Comparison of ENCODE assay signal across 29 cellular contexts in the genomic region with DNA sequence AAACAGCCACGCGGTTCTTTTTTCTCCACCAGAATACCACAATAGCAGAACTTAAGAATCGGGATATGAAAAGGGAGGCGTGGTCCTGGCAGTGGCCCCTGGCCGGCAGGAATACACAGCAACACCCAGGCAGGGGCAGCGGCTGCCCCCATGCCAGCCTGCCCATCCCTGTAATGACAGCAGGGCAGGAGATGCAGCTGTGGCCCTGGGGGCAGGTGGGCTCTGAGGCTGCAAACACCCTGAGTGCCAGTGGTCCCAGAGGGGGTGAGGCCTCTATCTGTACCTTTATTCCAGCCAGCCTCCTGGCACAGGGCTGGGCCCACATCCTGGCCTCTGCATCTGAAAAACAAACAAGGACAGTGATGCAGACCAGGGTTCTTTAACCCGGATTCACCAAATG. TPM values are rescaled to one million over a fixed set of nuclear protein-coding genes. Genes with fewer than 3 reads are reported as not detected.
DNase-seq lines count a peak whose midpoint lies in the region; ATAC-seq, FAIRE-seq and TF ChIP-seq lines count a peak whose summit lies in the region.
"Had no signal": no experiment of that assay in that cellular context is flagged by ENCODE, and none has a peak within 500 bp of the region (broad histone marks: within the 10 kb centered on the region; RNA-seq: fewer than 3 reads in every experiment).

No MANE protein-coding gene starts in this region.

- H3K4me2 ChIP-seq in BLaER1 treated with 17β-estradiol and CSF1 and Interleukin-3, amounts not matched to agents 10 nM and 100 nM, result peak overlapping the region; percentile 89 to 100 (median 98); a peak in 21 of 22 replicates
- H3K4me2 ChIP-seq in K562 (ENCODE audit: insufficient read depth, low read length), result no peak overlapping the region

- H3K9me3 ChIP-seq in BLaER1 treated with 17β-estradiol and CSF1 and Interleukin-3, amounts not matched to agents 10 nM and 100 nM (replicated peaks in 1 of 11), result no peaks in the 10 kb centered on the region
- H3K9me3 ChIP-seq in K562 (replicated peaks; ENCODE audit: control insufficient read depth, insufficient read depth, low read depth, low read length), result no peaks in the 10 kb centered on the region
- no peaks in the 10 kb centered on the region for H3K9me3 ChIP-seq in adrenal gland (replicated peaks in 1 of 3)

- H3K79me2 ChIP-seq in K562 (ENCODE audit: control insufficient read depth, insufficient read depth, low read length), result peaks cover 63% of the 10 kb centered on the region

- peaks cover 66 to 84% (median 80%) of the 10 kb centered on the region in 10 experiments for H3K4me1 ChIP-seq in BLaER1 treated with 17β-estradiol and CSF1 and Interleukin-3, amounts not matched to agents 10 nM and 100 nM
- H3K4me1 ChIP-seq in K562 (replicated peaks in 1 of 2; ENCODE audit: control insufficient read depth in 2 of 2, insufficient read depth in 2 of 2, low read length in 2 of 2) (peaks cover 21 to 87% of the 10 kb centered on the region in 2 experiments; a peak in 4 of 5 replicates), adrenal gland (replicated peaks in 1 of 2) (peaks cover 21 to 29% of the 10 kb centered on the region in 2 donors)

- peaks cover 57 to 75% (median 71%) of the 10 kb centered on the region in 11 experiments for H3K36me3 ChIP-seq in BLaER1 treated with 17β-estradiol and CSF1 and Interleukin-3, amounts not matched to agents 10 nM and 100 nM
- H3K36me3 ChIP-seq in K562 (ENCODE audit: control insufficient read depth, insufficient read depth, low read length), result peaks cover 67% of the 10 kb centered on the region
- peaks cover 0 to 41% of the 10 kb centered on the region in 2 donors for H3K36me3 ChIP-seq in adrenal gland (replicated peaks in 1 of 2)

- 94% methylated on average over 5 of the region's 7 CpGs for WGBS in K562 (ENCODE audit: insufficient coverage, low coverage, missing lambda C conversion rate)
- WGBS in adrenal gland, 4 donors, result 79 to 88% (median 82%) methylated on average over 7 of the region's 7 CpGs

- POLR2A ChIA-PET in RWPE1 (lab: Yijun Ruan, JAX; ENCODE audit: low non-redundant PET) (no interaction called here), K562 (lab: Yijun Ruan, JAX) (interaction anchor here (1.2 to 5.3 kb wide), 2 partner anchors 9 to 12 kb away, joined by 6 to 44 read pairs; a partner anchor contains a TSS)

- H3K4me3 ChIP-seq in BLaER1 treated with 17β-estradiol and CSF1 and Interleukin-3, amounts not matched to agents 10 nM and 100 nM, result peak overlapping the region in 7 of 10 experiments; percentile 38 to 99 (median 93); a peak in 9 of 20 replicates
- H3K4me3 ChIP-seq in K562, result no peak overlapping the region
- H3K4me3 ChIP-seq in adrenal gland, result no peak overlapping the region

- TF ChIP-seq POLR2A in K562 (conservative IDR thresholded peaks at IDR 0.05) (no peak), adrenal gland (IDR thresholded peaks at IDR 0.05) (no peak)

- ATAC-seq in K562 (no peak), GM19351 (IDR thresholded peaks at IDR 0.05; ENCODE audit: unreplicated experiment) (no peak)
- ATAC-seq: activated CD4-positive, CD25-positive, alpha-beta regulatory T cell treated with anti-CD3 and anti-CD28 coated beads, Interleukin-2, amount 50 U/mL, for 24 hours; CD8-positive, alpha-beta T cell; right cardiac atrium had no signal

- H3K9me1 ChIP-seq in K562 (ENCODE audit: control insufficient read depth, insufficient read depth, low read length), result peaks cover 2% of the 10 kb centered on the region

- peaks cover 81 to 91% (median 85%) of the 10 kb centered on the region in 11 experiments for H4K20me1 ChIP-seq in BLaER1 treated with 17β-estradiol and CSF1 and Interleukin-3, amounts not matched to agents 10 nM and 100 nM
- peaks cover 53% of the 10 kb centered on the region for H4K20me1 ChIP-seq in K562 (replicated peaks; ENCODE audit: control insufficient read depth, insufficient read depth, low read length)

- intact Hi-C loops in K562 (cut with micrococcal nuclease), result no loop called here
- intact Hi-C loops in adrenal gland (cut with DNase I), result no loop called here

- CTCF ChIA-PET in RWPE1 (lab: Yijun Ruan, JAX), result interaction anchor here (1.4 kb wide), 1 partner anchor 30 kb away, joined by 7 read pairs; no protein-coding TSS in a partner anchor
- CTCF ChIA-PET in K562 (lab: Yijun Ruan, JAX; ENCODE audit: low intra/inter-chr PET ratio), result no interaction called here

- FAIRE-seq in K562 (lab: Jason Lieb, UNC), result no peak
- FAIRE-seq: GM18507 had no signal

- TF ChIP-seq CTCF in 22Rv1 (IDR thresholded peaks at IDR 0.05) (no peak), RWPE1 (conservative IDR thresholded peaks at IDR 0.05; ENCODE audit: low read depth) (no peak), K562 (IDR thresholded peaks at IDR 0.05 in 2 of 3, conservative IDR thresholded peaks at IDR 0.05 in 1 of 3; ENCODE audit: insufficient read depth in 2 of 3, low read depth in 1 of 3, low read length in 3 of 3) (no peak), adrenal gland (IDR thresholded peaks at IDR 0.05) (no peak)

- peak overlapping the region in 10 of 11 experiments; percentile 18 to 98 (median 95); a peak in 13 of 22 replicates for H3K9ac ChIP-seq in BLaER1 treated with 17β-estradiol and CSF1 and Interleukin-3, amounts not matched to agents 10 nM and 100 nM
- peak overlapping the region in 1 of 2 experiments; percentile 80; a peak in 2 of 4 replicates for H3K9ac ChIP-seq in K562 (ENCODE audit: insufficient read depth in 1 of 2, low read depth in 2 of 2, low read length in 2 of 2)

- DNase-seq in RWPE1 (ENCODE audit: low spot score) (no peak), K562 (ENCODE audit: extremely low read depth in 1 of 4, low spot score in 3 of 4) (no peak), adrenal gland (no peak), NOMO-1 (lab: John Stamatoyannopoulos, UW; ENCODE audit: unreplicated experiment in 2 of 2) (no peak)
- DNase-seq: activated CD4-positive, alpha-beta memory T cell treated with anti-CD3 and anti-CD28 coated beads, Interleukin-2, amount 10 ng/mL, durations not matched to agents 7 days and 5 days; activated naive CD4-positive, alpha-beta T cell treated with anti-CD3 and anti-CD28 coated beads, Interleukin-2, amount 10 ng/mL, durations not matched to agents 7 days and 5 days; CD8-positive, alpha-beta T cell; DMS153; GF-D8; kidney glomerular epithelial cell; NCI-H1092; NCI-H187 treated with DMSO at 0.1 percent for 48 hours; NCI-H526 treated with DMSO at 0.1 percent for 48 hours; nephron progenitor cell; right cardiac atrium; stimulated activated CD4-positive, alpha-beta T cell treated with anti-CD3 and anti-CD28 coated beads, Interleukin-12 subunit alpha, Interleukin-12 subunit beta, amount 100 ng/mL, for 4 hours; stimulated activated CD4-positive, alpha-beta T cell treated with anti-CD3 and anti-CD28 coated beads, Interleukin-4, amount 100 ng/mL, for 4 hours; stimulated activated naive CD4-positive, alpha-beta T cell treated with Interleukin-2 at 50 U/mL for 16 hours had no signal

- H3K27ac ChIP-seq in 22Rv1 (peak overlapping the region; percentile 85), RWPE1 (peak overlapping the region; percentile 93), K562 (ENCODE audit: extremely low read depth, low read depth, low read length) (no peak overlapping the region), adrenal gland (no peak overlapping the region)
- H3K27ac ChIP-seq in BLaER1 treated with 17β-estradiol and CSF1 and Interleukin-3, amounts not matched to agents 10 nM and 100 nM, result no peak overlapping the region

- H2AFZ ChIP-seq in K562 (ENCODE audit: low read depth, low read length), result no peak overlapping the region

- no peaks in the 10 kb centered on the region for H3K27me3 ChIP-seq in BLaER1 treated with 17β-estradiol and CSF1 and Interleukin-3, amounts not matched to agents 10 nM and 100 nM
- no peaks in the 10 kb centered on the region for H3K27me3 ChIP-seq in K562 (ENCODE audit: control insufficient read depth in 2 of 2, insufficient read depth in 2 of 2, low read length in 2 of 2)
- H3K27me3 ChIP-seq in adrenal gland, result no peaks in the 10 kb centered on the region

- no peak for TF ChIP-seq RAD21 in K562 (CRISPR knock-in tag; conservative IDR thresholded peaks at IDR 0.05 in 1 of 2, IDR thresholded peaks at IDR 0.05 in 1 of 2)

- no peak for TF ChIP-seq EP300 in K562 (IDR thresholded peaks at IDR 0.05; ENCODE audit: low read length)

- BruUV-seq in K562 (replicated peaks; lab: Mats Ljungman, UMichigan), result no TSS peak

- in situ Hi-C loops in K562 (cut with MboI), result no loop called here

RNA-seq across cellular contexts. Expression of a gene that starts 12.4 kb away (rescaled TPM):
- total RNA-seq in K562 (2011; cell fraction: chromatin; rRNA removed; ENCODE audit: low replicate concordance), result 11.8 and 45.1 TPM in 2 replicates
- total RNA-seq in K562 (2011; cell fraction: nucleolus; rRNA removed), result 39.9 and 47.9 TPM in 2 replicates
- 25.8 and 26.4 TPM in 2 replicates for total RNA-seq in K562 (2011; cell fraction: nucleoplasm; rRNA removed)
- total RNA-seq in K562 (2014; rRNA removed), result 22.3 and 25.2 TPM in 2 replicates
- total RNA-seq in K562 (2014; rRNA removed; fragmentation: Illumina TruSeq; extraction: Trizol), result 2.8 TPM in 2 replicates
- 5.9 and 7.4 TPM in 2 replicates for total RNA-seq in K562 (2015; rRNA removed; fragmentation: Illumina TruSeq; extraction: Trizol)
- 20.4 TPM in 2 replicates for total RNA-seq in K562 (2021)
- 11.4 and 20.2 TPM in 2 replicates for polyA plus RNA-seq in K562 (2011; rRNA removed)
- 26.7 and 64.0 TPM in 2 replicates for polyA plus RNA-seq in K562 (2011; cell fraction: cytosol; rRNA removed)
- 41.8 and 57.7 TPM in 2 replicates for polyA plus RNA-seq in K562 (2011; cell fraction: nucleus; rRNA removed)
- polyA plus RNA-seq in K562 (2012), result 9.0 and 14.4 TPM in 2 replicates
- polyA plus RNA-seq in K562 (2014; fragmentation: Illumina TruSeq; extraction: Trizol), result 4.2 and 6.8 TPM in 2 replicates
- under 1 TPM; 0.08 to 0.21 TPM for polyA plus RNA-seq in K562 (2014; fragmentation: Nextera tagmentation; extraction: Ambion mirVana)
- polyA plus RNA-seq in K562 (2014; rRNA removed), result 20.5 and 21.2 TPM in 2 replicates
- polyA minus RNA-seq in K562 (2011; rRNA and poly(A)+ RNA removed), result 3.7 and 4.5 TPM in 2 replicates
- polyA minus RNA-seq in K562 (2011; cell fraction: cytosol; rRNA and poly(A)+ RNA removed), result 13.1 and 14.0 TPM in 2 replicates
- 9.0 and 9.8 TPM in 2 replicates for polyA minus RNA-seq in K562 (2011; cell fraction: nucleus; rRNA and poly(A)+ RNA removed)
- total RNA-seq in adrenal gland, result 10 to 100 TPM in 3 of 8 donors, 1 to 10 TPM in 5; 2.9 to 17.8 (median 5.4) TPM
- polyA plus RNA-seq in adrenal gland, result 10 to 100 TPM in 2 of 3 donors, 1 to 10 TPM in 1; 1.4 to 19.2 (median 16.3) TPM
- total RNA-seq: LHCN-M2 had no signal

RNA-seq across cellular contexts. Expression of a gene that starts 18.0 kb away (rescaled TPM):
- total RNA-seq in K562 (2011; cell fraction: chromatin; rRNA removed; ENCODE audit: low replicate concordance), result 0.44 TPM in 1 of 2 replicates, not detected in the other
- 0.17 and 0.26 TPM in 2 replicates for total RNA-seq in K562 (2011; cell fraction: nucleolus; rRNA removed)
- total RNA-seq in K562 (2011; cell fraction: nucleoplasm; rRNA removed), result 0.44 TPM in 1 of 2 replicates, not detected in the other
- 0.12 TPM in 1 of 2 replicates, not detected in the other for total RNA-seq in K562 (2014; rRNA removed)
- total RNA-seq in K562 (2014; rRNA removed; fragmentation: Illumina TruSeq; extraction: Trizol), result not detected in 2 replicates
- 0.11 TPM in 1 of 2 replicates, not detected in the other for total RNA-seq in K562 (2015; rRNA removed; fragmentation: Illumina TruSeq; extraction: Trizol)
- 0.29 TPM in 1 of 2 replicates, not detected in the other for total RNA-seq in K562 (2021)
- 0.11 and 0.14 TPM in 2 replicates for polyA plus RNA-seq in K562 (2011; rRNA removed)
- 0.35 and 0.42 TPM in 2 replicates for polyA plus RNA-seq in K562 (2011; cell fraction: cytosol; rRNA removed)
- 0.10 and 1.1 TPM in 2 replicates for polyA plus RNA-seq in K562 (2011; cell fraction: nucleus; rRNA removed)
- 0.14 TPM in 1 of 2 replicates, not detected in the other for polyA plus RNA-seq in K562 (2012)
- 0.11 and 0.21 TPM in 2 replicates for polyA plus RNA-seq in K562 (2014; fragmentation: Illumina TruSeq; extraction: Trizol)
- under 1 TPM in 1 of 2 experiments, not detected in 1; 0.10 TPM for polyA plus RNA-seq in K562 (2014; fragmentation: Nextera tagmentation; extraction: Ambion mirVana)
- 0.16 TPM in 1 of 2 replicates, not detected in the other for polyA plus RNA-seq in K562 (2014; rRNA removed)
- 0.14 TPM in 1 of 2 replicates, not detected in the other for polyA minus RNA-seq in K562 (2011; rRNA and poly(A)+ RNA removed)
- polyA minus RNA-seq in K562 (2011; cell fraction: cytosol; rRNA and poly(A)+ RNA removed), result not detected in 2 replicates
- polyA minus RNA-seq in K562 (2011; cell fraction: nucleus; rRNA and poly(A)+ RNA removed), result 0.40 TPM in 1 of 2 replicates, not detected in the other
- total RNA-seq in adrenal gland, result under 1 TPM in 2 of 8 donors, not detected in 6; 0.17 to 0.23 TPM
- polyA plus RNA-seq in adrenal gland, result 1 to 10 TPM in 2 of 3 donors, under 1 TPM in 1; 0.11 to 9.5 (median 2.4) TPM
- total RNA-seq: activated CD4-positive, alpha-beta memory T cell treated with anti-CD3 and anti-CD28 coated beads, Interleukin-2, amount 10 ng/mL, durations not matched to agents 7 days and 5 days; glomerular endothelial cell; H4; LHCN-M2; lung microvascular endothelial cell had no signal

RNA-seq across cellular contexts. Expression of a gene that starts 23.6 kb away (rescaled TPM):
- 0.86 TPM in 1 of 2 replicates, not detected in the other for total RNA-seq in K562 (2011; cell fraction: chromatin; rRNA removed; ENCODE audit: low replicate concordance)
- 0.67 and 1.6 TPM in 2 replicates for total RNA-seq in K562 (2011; cell fraction: nucleolus; rRNA removed)
- 0.81 TPM in 1 of 2 replicates, not detected in the other for total RNA-seq in K562 (2011; cell fraction: nucleoplasm; rRNA removed)
- 0.45 and 0.57 TPM in 2 replicates for total RNA-seq in K562 (2014; rRNA removed)
- total RNA-seq in K562 (2014; rRNA removed; fragmentation: Illumina TruSeq; extraction: Trizol), result 0.33 TPM in 1 of 2 replicates, not detected in the other
- not detected in 2 replicates for total RNA-seq in K562 (2015; rRNA removed; fragmentation: Illumina TruSeq; extraction: Trizol)
- not detected in 2 replicates for total RNA-seq in K562 (2021)
- 0.42 TPM in 1 of 2 replicates, not detected in the other for polyA plus RNA-seq in K562 (2011; rRNA removed)
- polyA plus RNA-seq in K562 (2011; cell fraction: cytosol; rRNA removed), result 0.98 TPM in 1 of 2 replicates, not detected in the other
- 4.3 TPM in 1 of 2 replicates, not detected in the other for polyA plus RNA-seq in K562 (2011; cell fraction: nucleus; rRNA removed)
- polyA plus RNA-seq in K562 (2012), result 0.12 TPM in 1 of 2 replicates, not detected in the other
- not detected in 2 replicates for polyA plus RNA-seq in K562 (2014; fragmentation: Illumina TruSeq; extraction: Trizol)
- polyA plus RNA-seq in K562 (2014; fragmentation: Nextera tagmentation; extraction: Ambion mirVana), result under 1 TPM in 1 of 2 experiments, not detected in 1; 0.10 TPM
- 2.2 TPM in 1 of 2 replicates, not detected in the other for polyA plus RNA-seq in K562 (2014; rRNA removed)
- not detected in 2 replicates for polyA minus RNA-seq in K562 (2011; rRNA and poly(A)+ RNA removed)
- not detected in 2 replicates for polyA minus RNA-seq in K562 (2011; cell fraction: cytosol; rRNA and poly(A)+ RNA removed)
- polyA minus RNA-seq in K562 (2011; cell fraction: nucleus; rRNA and poly(A)+ RNA removed), result not detected in 2 replicates
- total RNA-seq in adrenal gland, result 10 to 100 TPM in 1 of 8 donors, 1 to 10 TPM in 1, under 1 TPM in 2, not detected in 4; 0.43 to 25.4 (median 1.1) TPM
- 10 to 100 TPM in 1 of 3 donors, 1 to 10 TPM in 1, not detected in 1; 2.8 to 20.8 TPM for polyA plus RNA-seq in adrenal gland
- total RNA-seq: CD8-positive, alpha-beta T cell; dermis microvascular lymphatic vessel endothelial cell; glomerular endothelial cell; H4; LHCN-M2; lung microvascular endothelial cell had no signal

RNA-seq across cellular contexts. Expression of a gene that starts 33.3 kb away (rescaled TPM):
- 0.14 TPM in 1 of 2 replicates, not detected in the other for total RNA-seq in K562 (2011; cell fraction: chromatin; rRNA removed; ENCODE audit: low replicate concordance)
- total RNA-seq in K562 (2011; cell fraction: nucleolus; rRNA removed), result not detected in 2 replicates
- total RNA-seq in K562 (2011; cell fraction: nucleoplasm; rRNA removed), result not detected in 2 replicates
- total RNA-seq in K562 (2014; rRNA removed) (not detected in 2 replicates), K562 (2014; rRNA removed; fragmentation: Illumina TruSeq; extraction: Trizol) (not detected in 2 replicates), K562 (2015; rRNA removed; fragmentation: Illumina TruSeq; extraction: Trizol) (not detected in 2 replicates), K562 (2021) (not detected in 2 replicates), adrenal gland (not detected)
- polyA plus RNA-seq in K562 (2011; rRNA removed) (not detected in 2 replicates), K562 (2014; fragmentation: Illumina TruSeq; extraction: Trizol) (not detected in 2 replicates), K562 (2014; fragmentation: Nextera tagmentation; extraction: Ambion mirVana) (not detected), K562 (2014; rRNA removed) (not detected in 2 replicates), adrenal gland (not detected)
- not detected in 2 replicates for polyA plus RNA-seq in K562 (2011; cell fraction: cytosol; rRNA removed)
- polyA plus RNA-seq in K562 (2011; cell fraction: nucleus; rRNA removed), result not detected in 2 replicates
- polyA plus RNA-seq in K562 (2012), result not detected in 2 replicates
- not detected in 2 replicates for polyA minus RNA-seq in K562 (2011; rRNA and poly(A)+ RNA removed)
- not detected in 2 replicates for polyA minus RNA-seq in K562 (2011; cell fraction: cytosol; rRNA and poly(A)+ RNA removed)
- not detected in 2 replicates for polyA minus RNA-seq in K562 (2011; cell fraction: nucleus; rRNA and poly(A)+ RNA removed)
- total RNA-seq: activated CD4-positive, alpha-beta memory T cell treated with anti-CD3 and anti-CD28 coated beads, Interleukin-2, amount 10 ng/mL, durations not matched to agents 7 days and 5 days; CD8-positive, alpha-beta T cell; dermis microvascular lymphatic vessel endothelial cell; glomerular endothelial cell; H4; LHCN-M2; lung microvascular endothelial cell; mucosa of gallbladder; right cardiac atrium had no signal
- polyA plus RNA-seq: right cardiac atrium had no signal

RNA-seq across cellular contexts. Expression of a gene that starts 37.5 kb away (rescaled TPM):
- total RNA-seq in K562 (2011; cell fraction: chromatin; rRNA removed; ENCODE audit: low replicate concordance), result 18.6 and 52.7 TPM in 2 replicates
- 77.5 and 84.7 TPM in 2 replicates for total RNA-seq in K562 (2011; cell fraction: nucleolus; rRNA removed)
- total RNA-seq in K562 (2011; cell fraction: nucleoplasm; rRNA removed), result 39.6 and 45.3 TPM in 2 replicates
- 45.5 and 56.5 TPM in 2 replicates for total RNA-seq in K562 (2014; rRNA removed)
- 7.2 and 8.5 TPM in 2 replicates for total RNA-seq in K562 (2014; rRNA removed; fragmentation: Illumina TruSeq; extraction: Trizol)
- 27.7 and 31.8 TPM in 2 replicates for total RNA-seq in K562 (2015; rRNA removed; fragmentation: Illumina TruSeq; extraction: Trizol)
- total RNA-seq in K562 (2021), result 52.6 and 54.5 TPM in 2 replicates
- polyA plus RNA-seq in K562 (2011; rRNA removed), result 17.3 and 25.4 TPM in 2 replicates
- 37.8 and 64.3 TPM in 2 replicates for polyA plus RNA-seq in K562 (2011; cell fraction: cytosol; rRNA removed)
- 26.1 and 33.3 TPM in 2 replicates for polyA plus RNA-seq in K562 (2011; cell fraction: nucleus; rRNA removed)
- 34.3 and 52.5 TPM in 2 replicates for polyA plus RNA-seq in K562 (2012)
- polyA plus RNA-seq in K562 (2014; fragmentation: Illumina TruSeq; extraction: Trizol), result 23.9 and 38.6 TPM in 2 replicates
- under 1 TPM; 0.13 to 0.45 TPM for polyA plus RNA-seq in K562 (2014; fragmentation: Nextera tagmentation; extraction: Ambion mirVana)
- polyA plus RNA-seq in K562 (2014; rRNA removed), result 47.1 and 51.9 TPM in 2 replicates
- polyA minus RNA-seq in K562 (2011; rRNA and poly(A)+ RNA removed), result 10.0 and 12.2 TPM in 2 replicates
- 19.5 and 23.0 TPM in 2 replicates for polyA minus RNA-seq in K562 (2011; cell fraction: cytosol; rRNA and poly(A)+ RNA removed)
- polyA minus RNA-seq in K562 (2011; cell fraction: nucleus; rRNA and poly(A)+ RNA removed), result 21.4 and 30.0 TPM in 2 replicates
- total RNA-seq in adrenal gland, result 10 to 100 TPM; 31.7 to 84.5 (median 48.0) TPM
- polyA plus RNA-seq in adrenal gland, result 100 to 1,000 TPM in 2 of 3 donors, 1 to 10 TPM in 1; 6.4 to 274 (median 139) TPM

Comparison
In these comparisons a context has a peak if more than half of its experiments do, and no peak if none do; other contexts are left out.
1. H3K27ac ChIP-seq: peak in 22Rv1 (single experiment) and RWPE1 (single experiment); none in BLaER1 treated with 17β-estradiol and CSF1 and Interleukin-3, amounts not matched to agents 10 nM and 100 nM (0 of 11), K562 (single experiment) and adrenal gland (0 of 5).
2. H3K4me3 ChIP-seq: peak in BLaER1 treated with 17β-estradiol and CSF1 and Interleukin-3, amounts not matched to agents 10 nM and 100 nM (7 of 10); none in K562 (single experiment) and adrenal gland (0 of 4).